14 cellular contexts compared by ENCODE assay signal in the genomic region with DNA sequence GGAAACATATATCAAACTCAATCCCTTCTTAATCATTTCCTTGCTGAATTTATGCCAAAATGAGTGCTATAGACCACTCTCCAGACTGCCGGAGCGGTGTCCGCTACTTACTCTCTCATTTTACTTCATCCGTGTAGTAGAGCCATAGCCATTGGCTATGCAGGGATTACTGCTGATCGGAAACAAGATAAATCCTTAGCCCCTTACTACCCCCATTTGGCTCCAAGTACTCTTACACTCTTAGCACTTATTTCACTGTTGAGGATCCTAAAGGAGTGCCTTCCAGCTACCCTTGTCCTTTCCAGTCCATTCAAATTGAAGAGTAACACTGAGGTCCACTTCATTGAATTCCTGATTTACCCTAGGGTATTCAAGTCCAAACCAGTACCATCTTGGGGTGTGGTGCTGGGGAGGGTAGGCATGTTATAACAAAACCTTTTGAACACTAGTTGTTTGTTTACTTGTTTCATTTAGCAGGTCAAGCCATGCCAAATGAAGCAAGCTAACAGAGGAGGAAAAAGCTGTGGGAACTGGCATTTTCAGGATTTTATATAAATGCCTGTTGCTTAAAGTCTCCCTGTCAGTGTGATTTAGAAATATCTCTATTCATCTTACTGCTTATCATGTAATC.
"Had no signal": no experiment of that assay in that cellular context is flagged by ENCODE, and none has a peak within 500 bp of the region (broad histone marks: within the 10 kb centered on the region; RNA-seq: fewer than 3 reads in every experiment).

No MANE protein-coding gene starts in this region.

- H3K4me1 ChIP-seq: esophagus muscularis mucosa, pancreas, sigmoid colon, tibial artery had no signal

- H3K27ac ChIP-seq: dorsolateral prefrontal cortex, esophagus muscularis mucosa, pancreas, sigmoid colon, tibial artery had no signal

- H3K27me3 ChIP-seq: dorsolateral prefrontal cortex, esophagus muscularis mucosa, pancreas, sigmoid colon, tibial artery had no signal

- ATAC-seq: activated CD8-positive, alpha-beta T cell treated with anti-CD3 and anti-CD28 coated beads for 36 hours; pancreas had no signal

- H3K4me3 ChIP-seq: dorsolateral prefrontal cortex, esophagus muscularis mucosa, pancreas, sigmoid colon, tibial artery had no signal

- DNase-seq: activated CD4-positive, alpha-beta T cell treated with anti-CD3 and anti-CD28 coated beads for 48 hours; activated CD8-positive, alpha-beta T cell treated with anti-CD3 and anti-CD28 coated beads for 36 hours; activated effector memory CD4-positive, alpha-beta T cell treated with anti-CD3 and anti-CD28 coated beads, Interleukin-2, amount 50 U/mL, for 16 hours; activated T-cell treated with anti-CD3 and anti-CD28 coated beads, Interleukin-2, amount 50 U/mL, for 48 hours; aorta; dorsolateral prefrontal cortex; foreskin fibroblast; glutamatergic neuron; pancreas; sigmoid colon; stimulated activated CD4-positive, alpha-beta T cell treated with anti-CD3 and anti-CD28 coated beads, Interleukin-2, amount 100 ng/mL, for 24 hours; T-helper 2 cell; tibial artery had no signal

- H3K36me3 ChIP-seq: esophagus muscularis mucosa, pancreas, sigmoid colon, tibial artery had no signal

- H3K9me3 ChIP-seq: esophagus muscularis mucosa, pancreas, sigmoid colon, tibial artery had no signal
